Comparison of ENCODE assay signal across 35 cellular contexts in genomic region chr16:56907401-56907800, GRCh38. TPM values are rescaled to one million over a fixed set of nuclear protein-coding genes. Genes with fewer than 3 reads are reported as not detected.
"Had no signal": no experiment of that assay in that cellular context is flagged by ENCODE, and none has a peak within 500 bp of the region (broad histone marks: within the 10 kb centered on the region; RNA-seq: fewer than 3 reads in every experiment).

No MANE protein-coding gene starts in this region.

- H3K9me3 Mint-ChIP-seq: natural killer cell treated with Interleukin-12 subunit alpha and Interleukin-12 subunit beta and Interleukin-15 and Interleukin-18, amount 100 ng/mL, for 72 hours; stimulated activated naive B cell treated with anti-CD40 and anti-IgM and Interleukin-4, amounts not matched to agents 10 μg/mL and 1 μg/mL and 100 μg/mL, for 72 hours; stimulated activated naive CD8-positive, alpha-beta T cell treated with anti-CD3 and anti-CD28 coated beads, Interleukin-15, Interleukin-2, amounts not matched to agents 100 ng/mL and 50 ng/mL, for 24 hours had no signal

- H3K36me3 Mint-ChIP-seq: naive thymus-derived CD8-positive, alpha-beta T cell; natural killer cell treated with Interleukin-12 subunit alpha and Interleukin-12 subunit beta and Interleukin-15 and Interleukin-18, amount 100 ng/mL, for 72 hours had no signal

- H3K4me3 ChIP-seq: ovary, psoas muscle, skin epidermis, smooth muscle cell, spleen, stomach, thoracic aorta, thyroid gland, tibial nerve, upper lobe of left lung, vagina had no signal

- H3K4me2 ChIP-seq: smooth muscle cell had no signal

- H3K4me3 Mint-ChIP-seq: naive thymus-derived CD8-positive, alpha-beta T cell; natural killer cell treated with Interleukin-12 subunit alpha and Interleukin-12 subunit beta and Interleukin-15 and Interleukin-18, amount 100 ng/mL, for 72 hours; nephron progenitor cell; neural crest cell; stimulated activated naive B cell treated with anti-CD40 and anti-IgM and Interleukin-4, amounts not matched to agents 10 μg/mL and 1 μg/mL and 100 μg/mL, for 72 hours; stimulated activated naive CD8-positive, alpha-beta T cell treated with anti-CD3 and anti-CD28 coated beads, Interleukin-15, Interleukin-2, amounts not matched to agents 100 ng/mL and 50 ng/mL, for 24 hours had no signal

- FAIRE-seq: urothelium cell line had no signal

- H3K27me3 Mint-ChIP-seq: stimulated activated naive B cell treated with anti-CD40 and anti-IgM and Interleukin-4, amounts not matched to agents 10 μg/mL and 1 μg/mL and 100 μg/mL, for 72 hours; stimulated activated naive CD8-positive, alpha-beta T cell treated with anti-CD3 and anti-CD28 coated beads, Interleukin-15, Interleukin-2, amounts not matched to agents 100 ng/mL and 50 ng/mL, for 24 hours had no signal

- H3K9ac ChIP-seq: parathyroid adenoma had no signal

- H3K27ac Mint-ChIP-seq: naive thymus-derived CD8-positive, alpha-beta T cell; natural killer cell treated with Interleukin-12 subunit alpha and Interleukin-12 subunit beta and Interleukin-15 and Interleukin-18, amount 100 ng/mL, for 72 hours; nephron progenitor cell; progenitor cell of endocrine pancreas; stimulated activated naive CD8-positive, alpha-beta T cell treated with anti-CD3 and anti-CD28 coated beads, Interleukin-15, Interleukin-2, amounts not matched to agents 100 ng/mL and 50 ng/mL, for 24 hours had no signal

- H3K79me2 ChIP-seq: parathyroid adenoma had no signal

- ATAC-seq: naive thymus-derived CD8-positive, alpha-beta T cell; natural killer cell treated with Interleukin-12 subunit alpha and Interleukin-12 subunit beta and Interleukin-15 and Interleukin-18, amount 100 ng/mL, for 72 hours; psoas muscle; right cardiac atrium; sciatic nerve; stimulated activated naive B cell treated with anti-CD40 and anti-IgM and Interleukin-4, amounts not matched to agents 10 μg/mL and 1 μg/mL and 100 μg/mL, for 72 hours had no signal

- H3K36me3 ChIP-seq: ovary, spleen, stomach, thoracic aorta, thyroid gland, tibial nerve, upper lobe of left lung, vagina had no signal

- H3K27me3 ChIP-seq: ovary, spleen, stomach, thyroid gland, tibial nerve, upper lobe of left lung, vagina had no signal

- H3K4me1 ChIP-seq: psoas muscle had no signal

- H3K9me3 ChIP-seq: ovary, psoas muscle, spleen, stomach, thoracic aorta, thyroid gland, tibial nerve, upper lobe of left lung, vagina had no signal

- H2AFZ ChIP-seq: parathyroid adenoma had no signal

- DNase-seq: naive thymus-derived CD8-positive, alpha-beta T cell; nephron progenitor cell; occipital lobe; ovary; psoas muscle; right cardiac atrium; spleen; stimulated activated CD4-positive, alpha-beta T cell treated with anti-CD3 and anti-CD28 coated beads, Interleukin-12 subunit alpha, Interleukin-12 subunit beta, amount 100 ng/mL, for 4 hours; stimulated activated CD4-positive, alpha-beta T cell treated with anti-CD3 and anti-CD28 coated beads, Interleukin-1b, Interleukin-23, amount 100 ng/mL, for 48 hours; stimulated activated CD4-positive, alpha-beta T cell treated with anti-CD3 and anti-CD28 coated beads, Interleukin-4, amount 100 ng/mL, for 1 hour; stimulated activated CD4-positive, alpha-beta T cell treated with anti-CD3 and anti-CD28 coated beads, Interleukin-4, amount 100 ng/mL, for 4 hours; stimulated activated CD8-positive, alpha-beta memory T cell treated with anti-CD3 and anti-CD28 coated beads, Interleukin-4, amount 100 ng/mL, for 48 hours; stimulated activated naive B cell treated with anti-CD40 and anti-IgM and Interleukin-4, amounts not matched to agents 10 μg/mL and 1 μg/mL and 100 μg/mL, for 72 hours; stimulated activated naive CD4-positive, alpha-beta T cell treated with Interleukin-2 at 50 U/mL for 16 hours; stomach; thyroid gland; trophoblast cell; upper lobe of left lung had no signal

- H3K27ac ChIP-seq: ovary, parathyroid adenoma, psoas muscle, skin epidermis, spleen, thoracic aorta, thyroid gland, tibial nerve, upper lobe of left lung, vagina had no signal

RNA-seq across cellular contexts. Expression of gene SLC12A3, which starts 42.4 kb away (rescaled TPM):
- total RNA-seq: naive thymus-derived CD8-positive, alpha-beta T cell; natural killer cell treated with Interleukin-12 subunit alpha and Interleukin-12 subunit beta and Interleukin-15 and Interleukin-18, amount 100 ng/mL, for 72 hours; neural crest cell; occipital lobe; osteoblast; progenitor cell of endocrine pancreas; right cardiac atrium; sciatic nerve; smooth muscle cell; stomach; subcutaneous adipose tissue; temporal lobe; thoracic aorta; thyroid gland; tibial nerve; ureter; vagina had no signal
- polyA plus RNA-seq: naive thymus-derived CD8-positive, alpha-beta T cell; right cardiac atrium; smooth muscle cell had no signal

RNA-seq across cellular contexts. Expression of gene CETP, which starts 54.3 kb away (rescaled TPM):
- total RNA-seq: natural killer cell treated with Interleukin-12 subunit alpha and Interleukin-12 subunit beta and Interleukin-15 and Interleukin-18, amount 100 ng/mL, for 72 hours; neural crest cell; osteoblast; progenitor cell of endocrine pancreas; renal cortical epithelial cell; smooth muscle cell; thoracic aorta; tibial nerve; vagina had no signal
- polyA plus RNA-seq: smooth muscle cell had no signal
